Comparison of ENCODE assay signal across 20 cellular contexts in the genomic region with DNA sequence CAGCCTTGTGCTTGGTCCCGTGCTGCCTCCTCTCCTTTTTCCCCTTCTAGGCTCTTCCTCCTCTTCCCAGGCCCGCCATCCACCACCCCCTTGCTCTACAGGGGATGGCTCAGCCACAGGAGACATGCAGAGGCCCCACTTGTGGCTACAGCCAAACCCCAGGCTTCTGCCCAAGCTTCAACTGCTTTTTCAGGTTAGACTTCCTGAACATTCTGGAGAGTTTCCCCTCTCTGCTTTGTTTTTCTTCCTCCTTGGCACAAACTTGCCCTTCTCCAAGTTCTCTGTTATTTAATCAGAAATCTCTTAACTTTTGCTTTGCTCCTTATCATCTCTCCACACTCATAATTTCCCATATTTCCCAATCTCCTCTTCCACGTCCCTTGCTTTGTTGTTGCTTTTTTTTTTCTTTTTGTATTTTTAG. TPM values are rescaled to one million over a fixed set of nuclear protein-coding genes. Genes with fewer than 3 reads are reported as not detected.
DNase-seq lines count a peak whose midpoint lies in the region; ATAC-seq and TF ChIP-seq lines count a peak whose summit lies in the region.
"Had no signal": no experiment of that assay in that cellular context is flagged by ENCODE, and none has a peak within 500 bp of the region (broad histone marks: within the 10 kb centered on the region; RNA-seq: fewer than 3 reads in every experiment).

No MANE protein-coding gene starts in this region.

- ATAC-seq in WTC11 (no peak), GM19351 (IDR thresholded peaks at IDR 0.05; ENCODE audit: unreplicated experiment) (no peak)
- ATAC-seq in CD8-positive, alpha-beta T cell = no peak
- ATAC-seq: activated CD8-positive, alpha-beta memory T cell treated with anti-CD3 and anti-CD28 coated beads, Interleukin-2, amount 10 ng/mL, durations not matched to agents 7 days and 5 days had no signal

- H3K4me2 ChIP-seq in BLaER1 treated with 17β-estradiol and CSF1 and Interleukin-3, amounts not matched to agents 10 nM and 100 nM = peak overlapping the region in 7 of 11 experiments; percentile 25 to 57 (median 31); a peak in 12 of 22 replicates
- H3K4me2 ChIP-seq in H9 (ENCODE audit: insufficient read depth, insufficient read length, low read length) (no peak overlapping the region), neuronal stem cell (ENCODE audit: insufficient read depth, low read length, poor library complexity, severe bottlenecking) (no peak overlapping the region)

- peaks cover 0 to 6% (median 0%) of the 10 kb centered on the region in 11 experiments; a peak in 1 of 22 replicates for H4K20me1 ChIP-seq in BLaER1 treated with 17β-estradiol and CSF1 and Interleukin-3, amounts not matched to agents 10 nM and 100 nM
- no peaks in the 10 kb centered on the region for H4K20me1 ChIP-seq in H9 (ENCODE audit: control insufficient read depth, insufficient read depth, insufficient read length)

- H3K27me3 Mint-ChIP-seq in H9 (ENCODE audit: low read depth) (no peaks in the 10 kb centered on the region; the same call in 1 of the 2 replicates), WTC11 (ENCODE audit: low read depth) (no peaks in the 10 kb centered on the region)
- H3K27me3 Mint-ChIP-seq in CD8-positive, alpha-beta T cell (ENCODE audit: low read depth) = no peaks in the 10 kb centered on the region

- H3K4ac ChIP-seq in H9 (ENCODE audit: low read depth, low read length) (no peak overlapping the region), neuronal stem cell (ENCODE audit: low read length) (no peak overlapping the region)

- H2AK5ac ChIP-seq in H9 (ENCODE audit: insufficient read length, low read length) = no peak overlapping the region
- H2AK5ac ChIP-seq in neuronal stem cell (ENCODE audit: low read depth, low read length) = no peak overlapping the region

- H3K14ac ChIP-seq in H9 (ENCODE audit: insufficient read depth, low read length) = peak overlapping the region; percentile 63; the same call in 1 of the 2 replicates
- H3K14ac ChIP-seq in neuronal stem cell (ENCODE audit: low read length) = no peak overlapping the region

- peak overlapping the region; percentile 59 for H3K18ac ChIP-seq in H9 (ENCODE audit: insufficient read length, low read depth, low read length)
- H3K18ac ChIP-seq in neuronal stem cell (ENCODE audit: low read length) = peak overlapping the region; percentile 48

- H3K9me3 Mint-ChIP-seq in H9 = no peaks in the 10 kb centered on the region
- H3K9me3 Mint-ChIP-seq in WTC11 = no peaks in the 10 kb centered on the region
- no peaks in the 10 kb centered on the region for H3K9me3 Mint-ChIP-seq in CD8-positive, alpha-beta T cell

- H3K4me1 ChIP-seq in BLaER1 treated with 17β-estradiol and CSF1 and Interleukin-3, amounts not matched to agents 10 nM and 100 nM = peaks cover 0 to 10% (median 6%) of the 10 kb centered on the region in 10 experiments; a peak in 15 of 20 replicates
- H3K4me1 ChIP-seq in H9 (ENCODE audit: insufficient read depth, low read length) (peaks cover 18% of the 10 kb centered on the region; the same call in 1 of the 2 replicates), neuronal stem cell (ENCODE audit: control insufficient read depth in 2 of 2, insufficient read depth in 1 of 2, low read depth in 1 of 2, low read length in 2 of 2) (peaks cover 18 to 25% of the 10 kb centered on the region in 2 donors)
- H3K4me1 ChIP-seq in CD8-positive, alpha-beta T cell (ENCODE audit: insufficient read depth, low read length) = no peaks in the 10 kb centered on the region
- H3K4me1 ChIP-seq: colonic mucosa, transverse colon had no signal

- H2BK15ac ChIP-seq in H9 (ENCODE audit: low read depth, low read length) = 0 out of 2 replicates have a peak overlapping the region, but pooled peaks have one; percentile 61
- H2BK15ac ChIP-seq in neuronal stem cell (ENCODE audit: low read length) = no peak overlapping the region

- H2AFZ ChIP-seq in H9 (ENCODE audit: low read length) (no peak overlapping the region), neuronal stem cell (ENCODE audit: low read length) (no peak overlapping the region)

- no peak overlapping the region for H2BK5ac ChIP-seq in H9 (ENCODE audit: insufficient read length, low read length)
- no peak overlapping the region for H2BK5ac ChIP-seq in neuronal stem cell (ENCODE audit: low read length)

- no peaks in the 10 kb centered on the region for H3K79me2 ChIP-seq in H9 (ENCODE audit: insufficient read depth, low read length)

- H3K4me1 Mint-ChIP-seq in H9 (peaks cover 43 to 44% of the 10 kb centered on the region in 2 experiments), WTC11 (peaks cover 50% of the 10 kb centered on the region)
- H3K4me1 Mint-ChIP-seq in CD8-positive, alpha-beta T cell (ENCODE audit: low read depth) = peaks cover 7% of the 10 kb centered on the region

- H3K27me3 ChIP-seq in BLaER1 treated with 17β-estradiol and CSF1 and Interleukin-3, amounts not matched to agents 10 nM and 100 nM = no peaks in the 10 kb centered on the region
- H3K27me3 ChIP-seq in H9 (ENCODE audit: insufficient read depth, low read length) (no peaks in the 10 kb centered on the region), neuronal stem cell (ENCODE audit: control insufficient read depth in 3 of 3, insufficient read depth in 3 of 3, low read depth in 1 of 3, low read length in 3 of 3) (no peaks in the 10 kb centered on the region)
- no peaks in the 10 kb centered on the region for H3K27me3 ChIP-seq in CD8-positive, alpha-beta T cell (ENCODE audit: insufficient read depth, low read length)
- H3K27me3 ChIP-seq: colonic mucosa, SJCRH30, transverse colon had no signal

- no peak overlapping the region for H3K23ac ChIP-seq in H9 (ENCODE audit: insufficient read length, low read depth, low read length)
- no peak overlapping the region for H3K23ac ChIP-seq in neuronal stem cell (ENCODE audit: low read depth, low read length, poor library complexity)

- no peak overlapping the region for H3K4me3 Mint-ChIP-seq in H9
- no peak overlapping the region for H3K4me3 Mint-ChIP-seq in WTC11
- H3K4me3 Mint-ChIP-seq in CD8-positive, alpha-beta T cell = no peak overlapping the region
- H3K4me3 Mint-ChIP-seq: activated CD8-positive, alpha-beta memory T cell treated with anti-CD3 and anti-CD28 coated beads, Interleukin-2, amount 10 ng/mL, durations not matched to agents 7 days and 5 days had no signal

- H3K27ac ChIP-seq in BLaER1 treated with 17β-estradiol and CSF1 and Interleukin-3, amounts not matched to agents 10 nM and 100 nM = 0 out of 22 replicates have a peak overlapping the region, but pooled peaks of 4 of the 11 experiments have one; percentile 9 to 22 (median 16)
- H3K27ac ChIP-seq in H9 (ENCODE audit: insufficient read length, low read depth, low read length) (no peak overlapping the region), neuronal stem cell (replicated peaks; ENCODE audit: low read length) (no peak overlapping the region)
- H3K27ac ChIP-seq in CD8-positive, alpha-beta T cell (ENCODE audit: low read depth, low read length) = no peak overlapping the region
- H3K27ac ChIP-seq: colonic mucosa, SJCRH30, transverse colon had no signal

- no peak overlapping the region for H3K56ac ChIP-seq in H9 (ENCODE audit: insufficient read length, low read depth, low read length)

- no peak overlapping the region for H3T11ph ChIP-seq in H9 (ENCODE audit: low read length)

- H4K91ac ChIP-seq in H9 (ENCODE audit: insufficient read length, low read depth, low read length) (no peak overlapping the region), neuronal stem cell (ENCODE audit: low read depth, low read length, poor library complexity) (no peak overlapping the region)

- H2BK120ac ChIP-seq in H9 (ENCODE audit: low read depth, low read length, poor library complexity, severe bottlenecking) = no peak overlapping the region
- no peak overlapping the region for H2BK120ac ChIP-seq in neuronal stem cell (ENCODE audit: low read depth, low read length)

- H3K9ac ChIP-seq in BLaER1 treated with 17β-estradiol and CSF1 and Interleukin-3, amounts not matched to agents 10 nM and 100 nM = no peak overlapping the region
- H3K9ac ChIP-seq in H9 (ENCODE audit: extremely low read depth, insufficient read length, low read length) (no peak overlapping the region), neuronal stem cell (ENCODE audit: low read depth, low read length, poor library complexity) (no peak overlapping the region)

- WGBS in H9 (ENCODE audit: extremely low coverage, insufficient read length, low lambda C conversion rate) = 100% methylated on average over 1 of the region's 3 CpGs
- 100% methylated on average over 1 of the region's 3 CpGs; no CpG with 5 or more reads in 1 of the 2 donors for WGBS in neuronal stem cell (ENCODE audit: extremely low coverage in 2 of 2, insufficient read length in 2 of 2, insufficient replicate concordance in 1 of 2), 2 donors

- H2BK12ac ChIP-seq in H9 (ENCODE audit: insufficient read length, low read depth, low read length) (no peak overlapping the region), neuronal stem cell (ENCODE audit: low read length) (no peak overlapping the region)

- H4K8ac ChIP-seq in H9 (replicated peaks; ENCODE audit: insufficient read length, low read depth, low read length) (no peak overlapping the region), neuronal stem cell (ENCODE audit: low read depth, low read length) (no peak overlapping the region)

- no peaks in the 10 kb centered on the region for H3K23me2 ChIP-seq in H9 (ENCODE audit: insufficient read length, low read depth, low read length, poor library complexity, severe bottlenecking)

- POLR2A ChIA-PET in WTC11 (lab: Charles Lee) = no interaction called here
- POLR2A ChIA-PET in CD8-positive, alpha-beta T cell (lab: Charles Lee) = no interaction called here

- CTCF ChIA-PET in WTC11 (lab: Charles Lee) = no interaction called here
- CTCF ChIA-PET in CD8-positive, alpha-beta T cell (lab: Charles Lee) = no interaction called here

- peaks cover 0 to 32% (median 21%) of the 10 kb centered on the region in 11 experiments; a peak in 16 of 22 replicates for H3K36me3 ChIP-seq in BLaER1 treated with 17β-estradiol and CSF1 and Interleukin-3, amounts not matched to agents 10 nM and 100 nM
- no peaks in the 10 kb centered on the region for H3K36me3 ChIP-seq in neuronal stem cell (replicated peaks in 1 of 2; ENCODE audit: control insufficient read depth in 2 of 2, insufficient read depth in 2 of 2, low read length in 2 of 2)
- no peaks in the 10 kb centered on the region for H3K36me3 ChIP-seq in CD8-positive, alpha-beta T cell (ENCODE audit: insufficient read depth, low read length)
- H3K36me3 ChIP-seq: colonic mucosa, SJCRH30, transverse colon had no signal

- DNase-seq in H9 (no peak), WTC11 (ENCODE audit: low spot score) (no peak), neuronal stem cell (ENCODE audit: low spot score) (no peak), NCI-H526 (lab: John Stamatoyannopoulos, UW) (no peak), RPMI8226 (no peak)
- no peak for DNase-seq in CD8-positive, alpha-beta T cell
- DNase-seq: activated CD4-positive, alpha-beta T cell treated with anti-CD3 and anti-CD28 coated beads for 1 hour; activated CD8-positive, alpha-beta memory T cell treated with anti-CD3 and anti-CD28 coated beads, Interleukin-2, amount 10 ng/mL, durations not matched to agents 7 days and 5 days; activated effector memory CD4-positive, alpha-beta T cell treated with anti-CD3 and anti-CD28 coated beads, Interleukin-2, amount 50 U/mL, for 16 hours; colonic mucosa; foreskin fibroblast; hypothalamus; kidney glomerular epithelial cell; NCI-H1048; NCI-H2029 treated with DMSO at 0.1 percent for 48 hours; NCI-H526 treated with DMSO at 0.1 percent for 48 hours; SJCRH30; transverse colon had no signal

- no peak overlapping the region for H3K4me3 ChIP-seq in BLaER1 treated with 17β-estradiol and CSF1 and Interleukin-3, amounts not matched to agents 10 nM and 100 nM
- H3K4me3 ChIP-seq in neuronal stem cell (ENCODE audit: low read length in 2 of 2) = no peak overlapping the region
- H3K4me3 ChIP-seq in CD8-positive, alpha-beta T cell (ENCODE audit: low read depth, low read length) = no peak overlapping the region
- H3K4me3 ChIP-seq: colonic mucosa, SJCRH30, transverse colon had no signal

- H3K9me3 ChIP-seq in BLaER1 treated with 17β-estradiol and CSF1 and Interleukin-3, amounts not matched to agents 10 nM and 100 nM (replicated peaks in 1 of 11) = no peaks in the 10 kb centered on the region
- H3K9me3 ChIP-seq in H9 (ENCODE audit: control insufficient read depth, low read depth, low read length) (no peaks in the 10 kb centered on the region), neuronal stem cell (replicated peaks in 1 of 2; ENCODE audit: control insufficient read depth in 2 of 2, insufficient read depth in 1 of 2, low read depth in 1 of 2, low read length in 2 of 2) (no peaks in the 10 kb centered on the region)
- no peaks in the 10 kb centered on the region for H3K9me3 ChIP-seq in CD8-positive, alpha-beta T cell (ENCODE audit: low read length)
- H3K9me3 ChIP-seq: colonic mucosa, SJCRH30, transverse colon had no signal

- H4K5ac ChIP-seq in H9 (ENCODE audit: insufficient read length, low read depth, low read length) = no peak overlapping the region

- no peaks in the 10 kb centered on the region for H3K79me1 ChIP-seq in H9 (ENCODE audit: insufficient read depth, low read depth, low read length, poor library complexity, severe bottlenecking)
- H3K79me1 ChIP-seq in neuronal stem cell (ENCODE audit: low read depth, low read length) = no peaks in the 10 kb centered on the region

- TF ChIP-seq CTCF in H9 (conservative IDR thresholded peaks at IDR 0.05) (no peak), WTC11 (IDR thresholded peaks at IDR 0.05) (no peak)
- no peak for TF ChIP-seq CTCF in CD8-positive, alpha-beta T cell (IDR thresholded peaks at IDR 0.05)

- H2BK20ac ChIP-seq in H9 (ENCODE audit: low read depth, low read length, poor library complexity, severe bottlenecking) = no peak overlapping the region

- H3K36me3 Mint-ChIP-seq in H9 (ENCODE audit: insufficient read depth in 1 of 3, low read depth in 3 of 3) (peaks cover 0 to 5% (median 4%) of the 10 kb centered on the region in 3 experiments; a peak in 4 of 7 replicates), WTC11 (peaks cover 8% of the 10 kb centered on the region)
- peaks cover 29% of the 10 kb centered on the region for H3K36me3 Mint-ChIP-seq in CD8-positive, alpha-beta T cell

- H3K27ac Mint-ChIP-seq in H9 (peak overlapping the region; percentile 49 to 91 (median 59); a peak in 4 of 7 replicates), WTC11 (peak overlapping the region; percentile 79)
- H3K27ac Mint-ChIP-seq in CD8-positive, alpha-beta T cell = no peak overlapping the region
- H3K27ac Mint-ChIP-seq: activated CD8-positive, alpha-beta memory T cell treated with anti-CD3 and anti-CD28 coated beads, Interleukin-2, amount 10 ng/mL, durations not matched to agents 7 days and 5 days had no signal

- intact Hi-C loops in CD8-positive, alpha-beta T cell (cut with DNase I, micrococcal nuclease) = no loop called here

RNA-seq across cellular contexts. Expression of a gene that starts 18.3 kb away (rescaled TPM):
- total RNA-seq in H9 (2021) = 98.4 and 100 TPM in 2 replicates
- 54.4 to 66.9 TPM (median 56.0 TPM) in 3 replicates for total RNA-seq in WTC11 (2021)
- 2.0 TPM for polyA plus RNA-seq in neuronal stem cell (2013, experiment 1 of 2)
- polyA plus RNA-seq in neuronal stem cell (2013, experiment 2 of 2) = 2.0 TPM
- total RNA-seq in CD8-positive, alpha-beta T cell = 1 to 10 TPM; 2.5 to 4.0 TPM

RNA-seq across cellular contexts. Expression of a gene that starts 45.2 kb away (rescaled TPM):
- total RNA-seq in H9 (2021) (168 and 181 TPM in 2 replicates), WTC11 (2021) (115 to 134 TPM (median 132 TPM) in 3 replicates)
- polyA plus RNA-seq in neuronal stem cell (2013, experiment 1 of 2) = 95.4 TPM
- 91.8 TPM for polyA plus RNA-seq in neuronal stem cell (2013, experiment 2 of 2)
- total RNA-seq in CD8-positive, alpha-beta T cell = 10 to 100 TPM; 26.2 to 28.8 TPM

RNA-seq across cellular contexts. Expression of a gene that starts 45.3 kb away (rescaled TPM):
- total RNA-seq in H9 (2021) = 94.0 and 96.3 TPM in 2 replicates
- 71.0 to 85.7 TPM (median 74.4 TPM) in 3 replicates for total RNA-seq in WTC11 (2021)
- polyA plus RNA-seq in neuronal stem cell (2013, experiment 1 of 2) = 23.3 TPM
- polyA plus RNA-seq in neuronal stem cell (2013, experiment 2 of 2) = 24.2 TPM
- total RNA-seq in CD8-positive, alpha-beta T cell = 10 to 100 TPM; 45.8 to 48.7 TPM

Comparison
In these comparisons a context has a peak if more than half of its experiments do, and no peak if none do; other contexts are left out.
1. H3K4me2 ChIP-seq: peak in BLaER1 treated with 17β-estradiol and CSF1 and Interleukin-3, amounts not matched to agents 10 nM and 100 nM (7 of 11); none in H9 (single experiment) and neuronal stem cell (single experiment).
2. RNA of a gene that starts 18.3 kb away (total RNA-seq): 98.4 to 100 TPM in H9 and 54.4 to 66.9 TPM in WTC11; 2.5 to 4.0 TPM in CD8-positive, alpha-beta T cell; every median in the first group is over 10 times any median in the second.